1 cellular context compared by ENCODE assay signal in the genomic region with DNA sequence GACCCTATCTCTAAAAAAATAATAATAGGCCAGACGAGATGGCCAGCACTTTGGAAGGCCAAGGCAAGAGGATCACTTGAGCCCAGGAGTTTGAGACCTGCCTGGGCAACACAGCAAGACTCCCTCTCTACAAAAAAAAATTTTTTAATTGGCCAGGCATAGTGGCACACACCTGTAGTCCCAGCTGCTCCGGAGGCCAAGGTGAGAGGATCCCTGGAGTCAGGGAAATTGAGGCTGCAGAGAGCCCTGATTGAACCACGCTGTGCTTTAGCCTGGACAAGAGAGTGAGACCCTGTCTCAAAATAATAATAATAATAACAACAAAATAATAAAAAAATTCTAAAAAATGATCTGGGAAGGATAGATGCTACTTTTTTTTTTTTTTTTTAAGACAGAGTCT.
TF ChIP-seq lines count a peak whose summit lies in the region.

No MANE protein-coding gene starts in this region.

TF ChIP-seq in endothelial cell of umbilical vein, 7 proteins besides CTCF, POLR2A, EP300 and RAD21:
- TF ChIP-seq GATA2 (IDR thresholded peaks at IDR 0.05; ENCODE audit: insufficient read depth, insufficient read length, low read depth, low read length) = no peak
- no peak for TF ChIP-seq MYC (IDR thresholded peaks at IDR 0.05; ENCODE audit: low read depth, low read length)
- TF ChIP-seq FOS (IDR thresholded peaks at IDR 0.05; ENCODE audit: borderline replicate concordance, insufficient read depth, low read length) = no peak
- TF ChIP-seq EZH2 (IDR thresholded peaks at IDR 0.05; ENCODE audit: borderline replicate concordance, low read depth, low read length, severe bottlenecking) = no peak
- TF ChIP-seq JUN (IDR thresholded peaks at IDR 0.05; ENCODE audit: borderline replicate concordance, insufficient read depth, insufficient read length, low read depth) = no peak
- TF ChIP-seq POLR2AphosphoS5 (IDR thresholded peaks at IDR 0.05; ENCODE audit: insufficient read depth, low read depth, low read length) = no peak
- TF ChIP-seq, protein P1, sequence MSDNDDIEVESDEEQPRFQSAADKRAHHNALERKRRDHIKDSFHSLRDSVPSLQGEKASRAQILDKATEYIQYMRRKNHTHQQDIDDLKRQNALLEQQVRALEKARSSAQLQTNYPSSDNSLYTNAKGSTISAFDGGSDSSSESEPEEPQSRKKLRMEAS (IDR thresholded peaks at IDR 0.05; ENCODE audit: insufficient read depth, insufficient read length) = no peak
